15 cellular contexts compared by ENCODE assay signal in the genomic region with DNA sequence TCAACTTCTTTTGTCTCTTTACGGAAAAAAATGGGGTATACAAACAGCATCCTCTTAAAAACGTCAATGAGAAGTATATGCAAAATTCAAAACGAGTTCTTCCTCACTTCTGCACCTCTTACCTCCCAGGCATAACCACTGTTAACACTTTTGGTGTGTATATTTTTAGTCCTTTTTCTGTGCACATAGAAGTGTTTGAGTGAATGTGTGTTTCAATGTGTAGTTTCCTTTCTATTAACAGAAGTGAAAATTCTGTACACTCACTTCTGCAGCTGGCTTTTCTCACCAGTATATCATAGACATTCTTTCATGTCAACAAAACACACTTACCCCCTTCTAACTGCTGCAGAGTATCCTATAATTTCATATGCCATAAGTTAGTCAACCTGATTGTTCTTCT. TPM values are rescaled to one million over a fixed set of nuclear protein-coding genes. Genes with fewer than 3 reads are reported as not detected.
A peak's percentile ranks its signal among the peaks of the same experiment; 100 is the strongest.
DNase-seq lines count a peak whose midpoint lies in the region; ATAC-seq, FAIRE-seq and TF ChIP-seq lines count a peak whose summit lies in the region.
"Had no signal": no experiment of that assay in that cellular context is flagged by ENCODE, and none has a peak within 500 bp of the region (broad histone marks: within the 10 kb centered on the region; RNA-seq: fewer than 3 reads in every experiment).

No MANE protein-coding gene starts in this region.

- no peak overlapping the region for H2AFZ ChIP-seq in GM23248

- DNase-seq in GM12891 (ENCODE audit: insufficient read length, low spot score) (no peak), DMS53 (lab: John Stamatoyannopoulos, UW) (no peak), kidney glomerular epithelial cell (lab: John Stamatoyannopoulos, UW) (no peak), NCI-H748 treated with DMSO at 0.1 percent for 48 hours (lab: John Stamatoyannopoulos, UW) (no peak), GM23248 (no peak)
- DNase-seq: activated CD4-positive, CD25-positive, alpha-beta regulatory T cell treated with anti-CD3 and anti-CD28 coated beads, Interleukin-2, amount 50 U/mL, for 72 hours; activated effector memory CD4-positive, alpha-beta T cell treated with Interleukin-2 at 50 U/mL for 16 hours; immature natural killer cell; naive thymus-derived CD4-positive, alpha-beta T cell; NCI-H510A treated with DMSO at 0.1 percent for 48 hours had no signal

- ATAC-seq in GM19395 (IDR thresholded peaks at IDR 0.05; ENCODE audit: unreplicated experiment) = peak; percentile 76
- ATAC-seq in HG02759 (IDR thresholded peaks at IDR 0.05; ENCODE audit: unreplicated experiment) = peak; percentile 66
- ATAC-seq in HG03469 (IDR thresholded peaks at IDR 0.05; ENCODE audit: unreplicated experiment) = peak; percentile 69
- ATAC-seq: esophagus mucosa; naive thymus-derived CD4-positive, alpha-beta T cell had no signal

- peaks cover 10% of the 10 kb centered on the region for H3K4me1 ChIP-seq in GM23248 (ENCODE audit: insufficient read depth)

- no peak overlapping the region for H3K4me2 ChIP-seq in GM23248 (ENCODE audit: unreplicated experiment)

- no peak overlapping the region for H3K27ac ChIP-seq in GM23248
- H3K27ac ChIP-seq: SJSA1 had no signal

- H4K20me1 ChIP-seq in GM23248 (ENCODE audit: insufficient read depth) = no peaks in the 10 kb centered on the region

- peaks cover 17% of the 10 kb centered on the region for H3F3A ChIP-seq in GM23248 (ENCODE audit: insufficient read depth)

- no peak for TF ChIP-seq POLR2A in GM12891 (IDR thresholded peaks at IDR 0.05; ENCODE audit: low read depth, low read length)

- H3K4me3 ChIP-seq in GM23248 = no peak overlapping the region
- H3K4me3 ChIP-seq: SJSA1 had no signal

- peaks cover 14% of the 10 kb centered on the region; the same call in 1 of the 2 replicates for H3K36me3 ChIP-seq in GM23248 (ENCODE audit: low read depth)

- in situ Hi-C loops in GM23248 (cut with MboI) = no loop called here

- peaks cover 37% of the 10 kb centered on the region for H3K79me2 ChIP-seq in GM23248 (ENCODE audit: insufficient read depth)

- WGBS in GM23248 (ENCODE audit: low coverage in 1 of 2, low lambda C conversion rate in 2 of 2, missing lambda C conversion rate in 2 of 2), 2 experiments = 77 to 84% methylated on average over 3 of the region's 3 CpGs

- H3K9me3 ChIP-seq in GM23248 (ENCODE audit: low read depth) = no peaks in the 10 kb centered on the region
- H3K9me3 ChIP-seq: SJSA1 had no signal

- H3K27me3 ChIP-seq in GM23248 (replicated peaks; ENCODE audit: insufficient read depth) = no peaks in the 10 kb centered on the region
- H3K27me3 ChIP-seq: SJSA1 had no signal

- FAIRE-seq in GM12891 (lab: Jason Lieb, UNC) = peak; percentile 9

- no peaks in the 10 kb centered on the region for H3K9me2 ChIP-seq in GM23248 (ENCODE audit: insufficient read depth)

- no peak overlapping the region for H3K9ac ChIP-seq in GM23248

TF ChIP-seq in GM12891, 5 proteins besides CTCF, POLR2A, EP300 and RAD21:
- TF ChIP-seq SPI1 (IDR thresholded peaks at IDR 0.05; ENCODE audit: low read depth, low read length) = peak; percentile 47; the same call in 1 of the 2 replicates
- no peak for TF ChIP-seq PAX5 (IDR thresholded peaks at IDR 0.05; ENCODE audit: insufficient read depth, low read length, severe bottlenecking)

RNA-seq across cellular contexts. Expression of a gene that starts 5.4 kb away (rescaled TPM):
- 29.2 TPM for polyA plus RNA-seq in GM12891 (2012; ENCODE audit: low read depth, missing spikeins)
- total RNA-seq in GM23248 (2014; rRNA removed; shearing (Covaris generic)) = 28.7 and 42.9 TPM in 2 replicates
- polyA plus RNA-seq in GM23248 (2016; fragmentation: Nextera tagmentation; extraction: Ambion mirVana) = 23.8 and 24.0 TPM in 2 replicates

RNA-seq across cellular contexts. Expression of a gene that starts 5.6 kb away (rescaled TPM):
- 14.9 TPM for polyA plus RNA-seq in GM12891 (2012; ENCODE audit: low read depth, missing spikeins)
- 13.2 and 16.5 TPM in 2 replicates for total RNA-seq in GM23248 (2014; rRNA removed; shearing (Covaris generic))
- 18.3 and 19.0 TPM in 2 replicates for polyA plus RNA-seq in GM23248 (2016; fragmentation: Nextera tagmentation; extraction: Ambion mirVana)

RNA-seq across cellular contexts. Expression of a gene that starts 27.3 kb away (rescaled TPM):
- polyA plus RNA-seq in GM12891 (2012; ENCODE audit: low read depth, missing spikeins) = 10.9 TPM
- 6.2 and 7.7 TPM in 2 replicates for total RNA-seq in GM23248 (2014; rRNA removed; shearing (Covaris generic))
- polyA plus RNA-seq in GM23248 (2016; fragmentation: Nextera tagmentation; extraction: Ambion mirVana) = 18.5 and 18.7 TPM in 2 replicates

RNA-seq across cellular contexts. Expression of a gene that starts 27.7 kb away (rescaled TPM):
- polyA plus RNA-seq in GM12891 (2012; ENCODE audit: low read depth, missing spikeins) = 20.7 TPM
- 17.5 and 18.3 TPM in 2 replicates for total RNA-seq in GM23248 (2014; rRNA removed; shearing (Covaris generic))
- 9.8 and 11.8 TPM in 2 replicates for polyA plus RNA-seq in GM23248 (2016; fragmentation: Nextera tagmentation; extraction: Ambion mirVana)
